ENCODE assay signal across 1 cellular context in genomic region chr17:77363821-77364361, GRCh38.
TF ChIP-seq lines count a peak whose summit lies in the region.

No MANE protein-coding gene starts in this region.

TF ChIP-seq in HepG2, 621 proteins besides CTCF, POLR2A, EP300 and RAD21 (continued from another document and continues in another):
- TF ChIP-seq ZNF687 (CRISPR knock-in tag; IDR thresholded peaks at IDR 0.05) = peak; percentile 85
- TF ChIP-seq ZBTB38 (CRISPR knock-in tag; IDR thresholded peaks at IDR 0.05) = peak; percentile 87; the same call in 1 of the 2 replicates
- peak; percentile 66; the same call in 1 of the 2 replicates for TF ChIP-seq MIXL1 (CRISPR knock-in tag; IDR thresholded peaks at IDR 0.05)
- no peak for TF ChIP-seq REL (CRISPR knock-in tag; conservative IDR thresholded peaks at IDR 0.05)
- TF ChIP-seq SP2 (CRISPR knock-in tag; IDR thresholded peaks at IDR 0.05) = no peak
- TF ChIP-seq NR2F2 (IDR thresholded peaks at IDR 0.05; ENCODE audit: borderline replicate concordance, low read depth) = 0 out of 2 replicates have a peak, but pooled peaks have one; percentile 31
- TF ChIP-seq, protein P1, sequence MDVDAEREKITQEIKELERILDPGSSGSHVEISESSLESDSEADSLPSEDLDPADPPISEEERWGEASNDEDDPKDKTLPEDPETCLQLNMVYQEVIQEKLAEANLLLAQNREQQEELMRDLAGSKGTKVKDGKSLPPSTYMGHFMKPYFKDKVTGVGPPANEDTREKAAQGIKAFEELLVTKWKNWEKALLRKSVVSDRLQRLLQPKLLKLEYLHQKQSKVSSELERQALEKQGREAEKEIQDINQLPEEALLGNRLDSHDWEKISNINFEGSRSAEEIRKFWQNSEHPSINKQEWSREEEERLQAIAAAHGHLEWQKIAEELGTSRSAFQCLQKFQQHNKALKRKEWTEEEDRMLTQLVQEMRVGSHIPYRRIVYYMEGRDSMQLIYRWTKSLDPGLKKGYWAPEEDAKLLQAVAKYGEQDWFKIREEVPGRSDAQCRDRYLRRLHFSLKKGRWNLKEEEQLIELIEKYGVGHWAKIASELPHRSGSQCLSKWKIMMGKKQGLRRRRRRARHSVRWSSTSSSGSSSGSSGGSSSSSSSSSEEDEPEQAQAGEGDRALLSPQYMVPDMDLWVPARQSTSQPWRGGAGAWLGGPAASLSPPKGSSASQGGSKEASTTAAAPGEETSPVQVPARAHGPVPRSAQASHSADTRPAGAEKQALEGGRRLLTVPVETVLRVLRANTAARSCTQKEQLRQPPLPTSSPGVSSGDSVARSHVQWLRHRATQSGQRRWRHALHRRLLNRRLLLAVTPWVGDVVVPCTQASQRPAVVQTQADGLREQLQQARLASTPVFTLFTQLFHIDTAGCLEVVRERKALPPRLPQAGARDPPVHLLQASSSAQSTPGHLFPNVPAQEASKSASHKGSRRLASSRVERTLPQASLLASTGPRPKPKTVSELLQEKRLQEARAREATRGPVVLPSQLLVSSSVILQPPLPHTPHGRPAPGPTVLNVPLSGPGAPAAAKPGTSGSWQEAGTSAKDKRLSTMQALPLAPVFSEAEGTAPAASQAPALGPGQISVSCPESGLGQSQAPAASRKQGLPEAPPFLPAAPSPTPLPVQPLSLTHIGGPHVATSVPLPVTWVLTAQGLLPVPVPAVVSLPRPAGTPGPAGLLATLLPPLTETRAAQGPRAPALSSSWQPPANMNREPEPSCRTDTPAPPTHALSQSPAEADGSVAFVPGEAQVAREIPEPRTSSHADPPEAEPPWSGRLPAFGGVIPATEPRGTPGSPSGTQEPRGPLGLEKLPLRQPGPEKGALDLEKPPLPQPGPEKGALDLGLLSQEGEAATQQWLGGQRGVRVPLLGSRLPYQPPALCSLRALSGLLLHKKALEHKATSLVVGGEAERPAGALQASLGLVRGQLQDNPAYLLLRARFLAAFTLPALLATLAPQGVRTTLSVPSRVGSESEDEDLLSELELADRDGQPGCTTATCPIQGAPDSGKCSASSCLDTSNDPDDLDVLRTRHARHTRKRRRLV (CRISPR knock-in tag; IDR thresholded peaks at IDR 0.05) = 0 out of 2 replicates have a peak, but pooled peaks have one; percentile 32
- peak; percentile 54; the same call in 1 of the 2 replicates for TF ChIP-seq HDAC1 (CRISPR knock-in tag; IDR thresholded peaks at IDR 0.05)
- TF ChIP-seq SALL1 (CRISPR knock-in tag; IDR thresholded peaks at IDR 0.05) = peak; percentile 67
- peak; percentile 76; the same call in 1 of the 2 replicates for TF ChIP-seq JUN (CRISPR knock-in tag; IDR thresholded peaks at IDR 0.05)
- TF ChIP-seq IRX3 (CRISPR knock-in tag; IDR thresholded peaks at IDR 0.05; ENCODE audit: borderline replicate concordance, low read depth) = no peak
- TF ChIP-seq JUND (CRISPR knock-in tag; IDR thresholded peaks at IDR 0.05) = peak; percentile 90
- peak; percentile 68 for TF ChIP-seq SAP130 (CRISPR knock-in tag; IDR thresholded peaks at IDR 0.05; ENCODE audit: low read depth)
- TF ChIP-seq ZNF333 (CRISPR knock-in tag; IDR thresholded peaks at IDR 0.05; ENCODE audit: borderline replicate concordance) = 0 out of 2 replicates have a peak, but pooled peaks have one; percentile 32
- peak; percentile 35; the same call in 1 of the 2 replicates for TF ChIP-seq GABPB1 (CRISPR knock-in tag; IDR thresholded peaks at IDR 0.05)
- peak; percentile 8 for TF ChIP-seq TEAD3 (CRISPR knock-in tag; optimal IDR thresholded peaks at IDR 0.05; ENCODE audit: borderline replicate concordance)
- 0 out of 2 replicates have a peak, but pooled peaks have one; percentile 11 for TF ChIP-seq RBAK (CRISPR knock-in tag; IDR thresholded peaks at IDR 0.05)
- 0 out of 2 replicates have a peak, but pooled peaks have one; percentile 14 for TF ChIP-seq PITX1 (CRISPR knock-in tag; IDR thresholded peaks at IDR 0.05)
- TF ChIP-seq ZNF124 (CRISPR knock-in tag; IDR thresholded peaks at IDR 0.05) = no peak
- no peak for TF ChIP-seq TCF12 (IDR thresholded peaks at IDR 0.05)
- peak; percentile 62; the same call in 1 of the 2 replicates for TF ChIP-seq TCF12 (CRISPR knock-in tag; IDR thresholded peaks at IDR 0.05)
- 0 out of 2 replicates have a peak, but pooled peaks have one; percentile 40 for TF ChIP-seq ZNF572 (CRISPR knock-in tag; IDR thresholded peaks at IDR 0.05)
- TF ChIP-seq SMYD3 (CRISPR knock-in tag; IDR thresholded peaks at IDR 0.05) = peak; percentile 35; the same call in 1 of the 2 replicates
- TF ChIP-seq, protein P2, sequence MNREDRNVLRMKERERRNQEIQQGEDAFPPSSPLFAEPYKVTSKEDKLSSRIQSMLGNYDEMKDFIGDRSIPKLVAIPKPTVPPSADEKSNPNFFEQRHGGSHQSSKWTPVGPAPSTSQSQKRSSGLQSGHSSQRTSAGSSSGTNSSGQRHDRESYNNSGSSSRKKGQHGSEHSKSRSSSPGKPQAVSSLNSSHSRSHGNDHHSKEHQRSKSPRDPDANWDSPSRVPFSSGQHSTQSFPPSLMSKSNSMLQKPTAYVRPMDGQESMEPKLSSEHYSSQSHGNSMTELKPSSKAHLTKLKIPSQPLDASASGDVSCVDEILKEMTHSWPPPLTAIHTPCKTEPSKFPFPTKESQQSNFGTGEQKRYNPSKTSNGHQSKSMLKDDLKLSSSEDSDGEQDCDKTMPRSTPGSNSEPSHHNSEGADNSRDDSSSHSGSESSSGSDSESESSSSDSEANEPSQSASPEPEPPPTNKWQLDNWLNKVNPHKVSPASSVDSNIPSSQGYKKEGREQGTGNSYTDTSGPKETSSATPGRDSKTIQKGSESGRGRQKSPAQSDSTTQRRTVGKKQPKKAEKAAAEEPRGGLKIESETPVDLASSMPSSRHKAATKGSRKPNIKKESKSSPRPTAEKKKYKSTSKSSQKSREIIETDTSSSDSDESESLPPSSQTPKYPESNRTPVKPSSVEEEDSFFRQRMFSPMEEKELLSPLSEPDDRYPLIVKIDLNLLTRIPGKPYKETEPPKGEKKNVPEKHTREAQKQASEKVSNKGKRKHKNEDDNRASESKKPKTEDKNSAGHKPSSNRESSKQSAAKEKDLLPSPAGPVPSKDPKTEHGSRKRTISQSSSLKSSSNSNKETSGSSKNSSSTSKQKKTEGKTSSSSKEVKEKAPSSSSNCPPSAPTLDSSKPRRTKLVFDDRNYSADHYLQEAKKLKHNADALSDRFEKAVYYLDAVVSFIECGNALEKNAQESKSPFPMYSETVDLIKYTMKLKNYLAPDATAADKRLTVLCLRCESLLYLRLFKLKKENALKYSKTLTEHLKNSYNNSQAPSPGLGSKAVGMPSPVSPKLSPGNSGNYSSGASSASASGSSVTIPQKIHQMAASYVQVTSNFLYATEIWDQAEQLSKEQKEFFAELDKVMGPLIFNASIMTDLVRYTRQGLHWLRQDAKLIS (CRISPR knock-in tag; IDR thresholded peaks at IDR 0.05) = no peak
- TF ChIP-seq ZNF547 (CRISPR knock-in tag; IDR thresholded peaks at IDR 0.05) = 0 out of 2 replicates have a peak, but pooled peaks have one; percentile 18
- TF ChIP-seq ZNF441 (CRISPR knock-in tag; IDR thresholded peaks at IDR 0.05; ENCODE audit: borderline replicate concordance) = peak; percentile 35; the same call in 1 of the 2 replicates
- peak; percentile 47 for TF ChIP-seq RARA (CRISPR knock-in tag; IDR thresholded peaks at IDR 0.05)
- 0 out of 2 replicates have a peak, but pooled peaks have one; percentile 61 for TF ChIP-seq HIVEP1 (CRISPR knock-in tag; IDR thresholded peaks at IDR 0.05)
- peak; percentile 79 for TF ChIP-seq MAZ (IDR thresholded peaks at IDR 0.05; ENCODE audit: borderline replicate concordance, low read depth, low read length)
- no peak for TF ChIP-seq MAZ (CRISPR knock-in tag; IDR thresholded peaks at IDR 0.05; ENCODE audit: low read depth)
- 0 out of 2 replicates have a peak, but pooled peaks have one; percentile 24 for TF ChIP-seq MXD1 (CRISPR knock-in tag; IDR thresholded peaks at IDR 0.05)
- peak; percentile 67 for TF ChIP-seq NR2F6 (IDR thresholded peaks at IDR 0.05)
- TF ChIP-seq NR2F6 (CRISPR knock-in tag; IDR thresholded peaks at IDR 0.05) = peak; percentile 52; the same call in 1 of the 2 replicates
- TF ChIP-seq PATZ1 (CRISPR knock-in tag; IDR thresholded peaks at IDR 0.05) = peak; percentile 39; the same call in 1 of the 2 replicates
- TF ChIP-seq POGZ (CRISPR knock-in tag; IDR thresholded peaks at IDR 0.05) = peak; percentile 49
- TF ChIP-seq PAXIP1 (CRISPR knock-in tag; conservative IDR thresholded peaks at IDR 0.05) = peak; percentile 82
- peak; percentile 66; the same call in 1 of the 2 replicates for TF ChIP-seq ZBTB34 (CRISPR knock-in tag; IDR thresholded peaks at IDR 0.05)
- no peak for TF ChIP-seq DR1 (CRISPR knock-in tag; IDR thresholded peaks at IDR 0.05)
- peak; percentile 40; the same call in 1 of the 2 replicates for TF ChIP-seq ZFX (CRISPR knock-in tag; IDR thresholded peaks at IDR 0.05; ENCODE audit: low read depth)
